Comparison of ENCODE assay signal across 8 cellular contexts in genomic region chr6:108947114-108947854, GRCh38.
DNase-seq lines count a peak whose midpoint lies in the region; ATAC-seq and TF ChIP-seq lines count a peak whose summit lies in the region.

No MANE protein-coding gene starts in this region.

- POLR2A ChIA-PET in CD8-positive, alpha-beta T cell (lab: Charles Lee): interaction anchor here (0.7 to 1.1 kb wide), 3 partner anchors 12 to 149 kb away, joined by 3 to 7 read pairs (median 3); partner anchors contain the start of gene CEP57L1

- no peak for TF ChIP-seq CTCF in nephron (IDR thresholded peaks at IDR 0.05; ENCODE audit: unreplicated experiment in 3 of 3)
- no peak for TF ChIP-seq CTCF in CD8-positive, alpha-beta T cell (IDR thresholded peaks at IDR 0.05)

- intact Hi-C loops in CD8-positive, alpha-beta T cell (cut with DNase I, micrococcal nuclease): no loop called here

- H3K27ac Mint-ChIP-seq in nephron: peak overlapping the region; percentile 17 to 95 (median 35)
- no peak overlapping the region for H3K27ac Mint-ChIP-seq in CD8-positive, alpha-beta T cell

- H3K27ac ChIP-seq in BLaER1 treated with 17β-estradiol and CSF1 and Interleukin-3, amounts not matched to agents 10 nM and 100 nM: peak overlapping the region; percentile 37 to 97 (median 94)
- H3K27ac ChIP-seq in CD8-positive, alpha-beta T cell (ENCODE audit: low read depth, low read length): no peak overlapping the region

- peaks cover 57% of the 10 kb centered on the region for H3K4me1 Mint-ChIP-seq in nephron
- peaks cover 31% of the 10 kb centered on the region for H3K4me1 Mint-ChIP-seq in CD8-positive, alpha-beta T cell (ENCODE audit: low read depth)

- peaks cover 72 to 97% (median 77%) of the 10 kb centered on the region in 10 experiments for H3K4me1 ChIP-seq in BLaER1 treated with 17β-estradiol and CSF1 and Interleukin-3, amounts not matched to agents 10 nM and 100 nM
- no peaks in the 10 kb centered on the region for H3K4me1 ChIP-seq in endocrine pancreas (ENCODE audit: control insufficient read depth, insufficient read depth, low read length)
- peaks cover 17% of the 10 kb centered on the region for H3K4me1 ChIP-seq in CD8-positive, alpha-beta T cell (ENCODE audit: insufficient read depth, low read length)

- no peaks in the 10 kb centered on the region for H3K27me3 ChIP-seq in BLaER1 treated with 17β-estradiol and CSF1 and Interleukin-3, amounts not matched to agents 10 nM and 100 nM
- no peaks in the 10 kb centered on the region for H3K27me3 ChIP-seq in endocrine pancreas (ENCODE audit: control insufficient read depth, insufficient read depth, low read length)
- H3K27me3 ChIP-seq in CD8-positive, alpha-beta T cell (ENCODE audit: insufficient read depth, low read length): no peaks in the 10 kb centered on the region

- H3K9me3 ChIP-seq in BLaER1 treated with 17β-estradiol and CSF1 and Interleukin-3, amounts not matched to agents 10 nM and 100 nM (replicated peaks in 1 of 11): no peaks in the 10 kb centered on the region; a peak in 1 of 22 replicates
- H3K9me3 ChIP-seq in endocrine pancreas (ENCODE audit: control insufficient read depth, low read length): no peaks in the 10 kb centered on the region
- H3K9me3 ChIP-seq in CD8-positive, alpha-beta T cell (ENCODE audit: low read length): no peaks in the 10 kb centered on the region

- no peaks in the 10 kb centered on the region for H3K27me3 Mint-ChIP-seq in nephron (ENCODE audit: low read depth)
- no peaks in the 10 kb centered on the region for H3K27me3 Mint-ChIP-seq in CD8-positive, alpha-beta T cell (ENCODE audit: low read depth)

- ATAC-seq in CD8-positive, alpha-beta T cell: no peak
- ATAC-seq in GM21528 (IDR thresholded peaks at IDR 0.05; ENCODE audit: low FRiP score, unreplicated experiment) (no peak), GM19397 (IDR thresholded peaks at IDR 0.05; ENCODE audit: unreplicated experiment) (no peak), GM21576 (IDR thresholded peaks at IDR 0.05; ENCODE audit: unreplicated experiment) (no peak)

- CTCF ChIA-PET in CD8-positive, alpha-beta T cell (lab: Charles Lee): interaction anchor here (0.9 to 1.3 kb wide), 2 partner anchors 111 to 405 kb away, joined by 3 read pairs; no protein-coding TSS in a partner anchor

- no peaks in the 10 kb centered on the region for H3K36me3 Mint-ChIP-seq in nephron (ENCODE audit: low read depth)
- no peaks in the 10 kb centered on the region for H3K36me3 Mint-ChIP-seq in CD8-positive, alpha-beta T cell

- peak overlapping the region; percentile 69 to 97 (median 89) for H3K4me2 ChIP-seq in BLaER1 treated with 17β-estradiol and CSF1 and Interleukin-3, amounts not matched to agents 10 nM and 100 nM

- peak overlapping the region in 2 of 10 experiments; percentile 37 to 51; a peak in 3 of 20 replicates for H3K4me3 ChIP-seq in BLaER1 treated with 17β-estradiol and CSF1 and Interleukin-3, amounts not matched to agents 10 nM and 100 nM
- H3K4me3 ChIP-seq in endocrine pancreas (ENCODE audit: control insufficient read depth, insufficient read depth, low read length): peak overlapping the region; percentile 35
- H3K4me3 ChIP-seq in CD8-positive, alpha-beta T cell (ENCODE audit: low read depth, low read length): no peak overlapping the region

- no peak overlapping the region for H3K4me3 Mint-ChIP-seq in nephron
- no peak overlapping the region for H3K4me3 Mint-ChIP-seq in CD8-positive, alpha-beta T cell

- peak; percentile 83 for DNase-seq in NCI-H2029 (lab: John Stamatoyannopoulos, UW)
- no peak for DNase-seq in CD8-positive, alpha-beta T cell

- H4K20me1 ChIP-seq in BLaER1 treated with 17β-estradiol and CSF1 and Interleukin-3, amounts not matched to agents 10 nM and 100 nM: no peaks in the 10 kb centered on the region

- H3K9ac ChIP-seq in BLaER1 treated with 17β-estradiol and CSF1 and Interleukin-3, amounts not matched to agents 10 nM and 100 nM: peak overlapping the region in 9 of 11 experiments; percentile 14 to 89 (median 83); a peak in 17 of 22 replicates
- H3K9ac ChIP-seq in endocrine pancreas (ENCODE audit: control insufficient read depth, insufficient read depth, low read length): no peak overlapping the region

- no peaks in the 10 kb centered on the region for H3K36me3 ChIP-seq in BLaER1 treated with 17β-estradiol and CSF1 and Interleukin-3, amounts not matched to agents 10 nM and 100 nM
- no peaks in the 10 kb centered on the region for H3K36me3 ChIP-seq in endocrine pancreas (ENCODE audit: control insufficient read depth, insufficient read depth, low read length)
- H3K36me3 ChIP-seq in CD8-positive, alpha-beta T cell (ENCODE audit: insufficient read depth, low read length): no peaks in the 10 kb centered on the region

- no peaks in the 10 kb centered on the region for H3K9me3 Mint-ChIP-seq in nephron
- H3K9me3 Mint-ChIP-seq in CD8-positive, alpha-beta T cell: no peaks in the 10 kb centered on the region
